In the genomic region with DNA sequence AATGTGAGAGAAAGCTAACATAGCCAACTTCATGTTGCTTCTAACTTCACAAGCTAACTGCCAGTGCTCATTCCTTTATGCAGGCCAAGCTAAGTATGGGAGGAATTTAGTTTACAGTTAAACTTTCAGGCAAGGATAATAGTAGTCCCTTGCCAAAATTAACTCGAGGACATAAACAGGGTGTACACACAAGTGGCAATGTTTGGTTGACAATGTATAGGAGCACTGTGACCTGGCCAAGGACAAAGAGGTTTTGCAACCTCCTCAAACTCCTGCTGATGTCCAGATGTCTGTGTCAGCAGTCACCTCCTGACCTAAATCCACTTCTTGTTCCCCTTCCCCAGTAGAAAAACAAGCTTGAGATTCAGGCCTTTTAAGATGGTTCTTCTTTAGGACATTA, we compare ENCODE assay signal across 13 cellular contexts.
DNase-seq lines count a peak whose midpoint lies in the region; ATAC-seq and TF ChIP-seq lines count a peak whose summit lies in the region.
"Had no signal": no experiment of that assay in that cellular context is flagged by ENCODE, and none has a peak within 500 bp of the region (broad histone marks: within the 10 kb centered on the region; RNA-seq: fewer than 3 reads in every experiment).

No MANE protein-coding gene starts in this region.

- H3K36me3 ChIP-seq in GM23248 (ENCODE audit: low read depth), result no peaks in the 10 kb centered on the region
- no peaks in the 10 kb centered on the region for H3K36me3 ChIP-seq in left lung
- H3K36me3 ChIP-seq in stomach smooth muscle (ENCODE audit: control insufficient read depth in 2 of 2, insufficient read depth in 2 of 2, low read length in 2 of 2), result no peaks in the 10 kb centered on the region
- H3K36me3 ChIP-seq in neuronal stem cell (replicated peaks in 1 of 2; ENCODE audit: control insufficient read depth in 2 of 2, insufficient read depth in 2 of 2, low read length in 2 of 2), result no peaks in the 10 kb centered on the region
- no peaks in the 10 kb centered on the region for H3K36me3 ChIP-seq in mucosa of descending colon (ENCODE audit: low read depth)
- H3K36me3 ChIP-seq: pancreas had no signal

- H3K23ac ChIP-seq in neuronal stem cell (ENCODE audit: low read depth, low read length, poor library complexity), result no peak overlapping the region

- peaks cover 7% of the 10 kb centered on the region; the same call in 1 of the 2 replicates for H3F3A ChIP-seq in GM23248 (ENCODE audit: insufficient read depth)

- no peak overlapping the region for H3K4ac ChIP-seq in neuronal stem cell (ENCODE audit: low read length)

- 46 to 53% methylated on average over 1 of the region's 1 CpG for WGBS in GM23248 (ENCODE audit: low coverage in 1 of 2, low lambda C conversion rate in 2 of 2, missing lambda C conversion rate in 2 of 2), 2 experiments
- WGBS in neuronal stem cell (ENCODE audit: extremely low coverage in 2 of 2, insufficient read length in 2 of 2, insufficient replicate concordance in 1 of 2), 2 donors, result no CpG with 5 or more reads among the region's 1 CpG

- no peak overlapping the region for H3K18ac ChIP-seq in neuronal stem cell (ENCODE audit: low read length)

- no peak overlapping the region for H2BK12ac ChIP-seq in neuronal stem cell (ENCODE audit: low read length)

- in situ Hi-C loops in GM23248 (cut with MboI), result no loop called here

- no peak overlapping the region for H2AK5ac ChIP-seq in neuronal stem cell (ENCODE audit: low read depth, low read length)

- H4K8ac ChIP-seq in neuronal stem cell (ENCODE audit: low read depth, low read length), result no peak overlapping the region

- H3K79me2 ChIP-seq in GM23248 (ENCODE audit: insufficient read depth), result no peaks in the 10 kb centered on the region

- H3K4me1 ChIP-seq in GM23248 (ENCODE audit: insufficient read depth) (peaks cover 37% of the 10 kb centered on the region), left lung (peaks cover 7 to 11% of the 10 kb centered on the region in 2 donors), stomach smooth muscle (ENCODE audit: control insufficient read depth, insufficient read depth, low read length) (peaks cover 46% of the 10 kb centered on the region), neuronal stem cell (ENCODE audit: control insufficient read depth in 2 of 2, insufficient read depth in 1 of 2, low read depth in 1 of 2, low read length in 2 of 2) (peaks cover 2 to 3% of the 10 kb centered on the region in 2 donors), mucosa of descending colon (ENCODE audit: low read depth) (peaks cover 26% of the 10 kb centered on the region)
- H3K4me1 ChIP-seq: pancreas had no signal

- no peaks in the 10 kb centered on the region for H3K79me1 ChIP-seq in neuronal stem cell (ENCODE audit: low read depth, low read length)

- TF ChIP-seq CTCF in left lung (IDR thresholded peaks at IDR 0.05) (no peak), mucosa of descending colon (IDR thresholded peaks at IDR 0.05) (no peak)

- no peak overlapping the region for H2BK15ac ChIP-seq in neuronal stem cell (ENCODE audit: low read length)

- H3K9ac ChIP-seq in GM23248 (no peak overlapping the region), stomach smooth muscle (ENCODE audit: low read length in 2 of 2) (no peak overlapping the region), neuronal stem cell (ENCODE audit: low read depth, low read length, poor library complexity) (no peak overlapping the region)

- H3K9me2 ChIP-seq in GM23248 (ENCODE audit: insufficient read depth), result no peaks in the 10 kb centered on the region

- no peaks in the 10 kb centered on the region for H4K20me1 ChIP-seq in GM23248 (ENCODE audit: insufficient read depth)

- H2AFZ ChIP-seq in GM23248, result 0 out of 2 replicates have a peak overlapping the region, but pooled peaks have one; percentile 19
- no peak overlapping the region for H2AFZ ChIP-seq in neuronal stem cell (ENCODE audit: low read length)

- no peak overlapping the region for H4K91ac ChIP-seq in neuronal stem cell (ENCODE audit: low read depth, low read length, poor library complexity)

- H2BK5ac ChIP-seq in neuronal stem cell (ENCODE audit: low read length), result no peak overlapping the region

- no peak overlapping the region for H3K14ac ChIP-seq in neuronal stem cell (ENCODE audit: low read length)

- H3K9me3 ChIP-seq in GM23248 (ENCODE audit: low read depth) (no peaks in the 10 kb centered on the region), left lung (no peaks in the 10 kb centered on the region), stomach smooth muscle (ENCODE audit: control insufficient read depth in 2 of 2, low read length in 2 of 2) (no peaks in the 10 kb centered on the region), neuronal stem cell (replicated peaks in 1 of 2; ENCODE audit: control insufficient read depth in 2 of 2, insufficient read depth in 1 of 2, low read depth in 1 of 2, low read length in 2 of 2) (no peaks in the 10 kb centered on the region), mucosa of descending colon (no peaks in the 10 kb centered on the region)
- H3K9me3 ChIP-seq: pancreas had no signal

- intact Hi-C loops in left lung (cut with DNase I), result no loop called here
- intact Hi-C loops in mucosa of descending colon (cut with DNase I, micrococcal nuclease), result no loop called here

- H2BK120ac ChIP-seq in neuronal stem cell (ENCODE audit: low read depth, low read length), result no peak overlapping the region

- no peak overlapping the region for H3K4me3 ChIP-seq in GM23248
- no peak overlapping the region for H3K4me3 ChIP-seq in left lung
- H3K4me3 ChIP-seq in stomach smooth muscle (ENCODE audit: low read length in 2 of 2), result no peak overlapping the region
- H3K4me3 ChIP-seq in neuronal stem cell (ENCODE audit: low read length in 2 of 2), result no peak overlapping the region
- H3K4me3 ChIP-seq in mucosa of descending colon, result no peak overlapping the region
- H3K4me3 ChIP-seq: pancreas had no signal

- H3K27ac ChIP-seq in GM23248 (no peak overlapping the region), left lung (peak overlapping the region; percentile 9 to 62), stomach smooth muscle (ENCODE audit: low read length) (peak overlapping the region; percentile 74), neuronal stem cell (replicated peaks; ENCODE audit: low read length) (no peak overlapping the region)

- ATAC-seq in left lung (peak; percentile 11), GM19023 (IDR thresholded peaks at IDR 0.05; ENCODE audit: unreplicated experiment) (no peak), mucosa of descending colon (no peak)

- no peak for DNase-seq in GM23248
- DNase-seq in astrocyte of the hippocampus (ENCODE audit: low read depth, low spot score), result peak; percentile 26
- DNase-seq in left lung, result no peak
- DNase-seq in LoVo (ENCODE audit: low spot score), result no peak
- DNase-seq in neuronal stem cell (ENCODE audit: low spot score), result no peak
- DNase-seq in mucosa of descending colon, result no peak
- DNase-seq: CD4-positive, CD25-positive, alpha-beta regulatory T cell; EL; NCI-H1105; NCI-H226 had no signal

- H3K27me3 ChIP-seq in GM23248 (replicated peaks; ENCODE audit: insufficient read depth) (no peaks in the 10 kb centered on the region), left lung (no peaks in the 10 kb centered on the region), stomach smooth muscle (ENCODE audit: control insufficient read depth in 1 of 2, insufficient read depth in 2 of 2, low read length in 2 of 2) (no peaks in the 10 kb centered on the region), neuronal stem cell (ENCODE audit: control insufficient read depth in 3 of 3, insufficient read depth in 3 of 3, low read depth in 1 of 3, low read length in 3 of 3) (no peaks in the 10 kb centered on the region)
- H3K27me3 ChIP-seq: pancreas had no signal

- H3K4me2 ChIP-seq in GM23248 (ENCODE audit: unreplicated experiment) (peak overlapping the region; percentile 8), neuronal stem cell (ENCODE audit: insufficient read depth, low read length, poor library complexity, severe bottlenecking) (no peak overlapping the region)

Comparison
In these comparisons a context has a peak if more than half of its experiments do, and no peak if none do; other contexts are left out.
1. H3K27ac ChIP-seq: peak in left lung (2 of 2) and stomach smooth muscle (single experiment); none in GM23248 (single experiment) and neuronal stem cell (single experiment).